Comparison of ENCODE assay signal across 21 cellular contexts in genomic region chr5:110094559-110094958, GRCh38.
"Had no signal": no experiment of that assay in that cellular context is flagged by ENCODE, and none has a peak within 500 bp of the region (broad histone marks: within the 10 kb centered on the region; RNA-seq: fewer than 3 reads in every experiment).

No MANE protein-coding gene starts in this region.

- DNase-seq: activated CD4-positive, alpha-beta T cell treated with anti-CD3 and anti-CD28 coated beads, Interleukin-2, amount 50 U/mL, for 1 hour; activated CD8-positive, alpha-beta T cell treated with anti-CD3 and anti-CD28 coated beads, Interleukin-2, amount 10 ng/mL, durations not matched to agents 7 days and 5 days; activated naive CD8-positive, alpha-beta T cell treated with anti-CD3 and anti-CD28 coated beads for 36 hours; activated T-cell treated with anti-CD3 and anti-CD28 coated beads, Interleukin-2, amount 50 U/mL, for 1 hour; colonic mucosa; dorsolateral prefrontal cortex; effector memory CD8-positive, alpha-beta T cell; esophagus squamous epithelium; heart left ventricle; islet precursor cell; left cardiac atrium; mesendoderm; naive B cell; spleen; stimulated activated CD4-positive, alpha-beta T cell treated with anti-CD3 and anti-CD28 coated beads, Interleukin-4, amount 100 ng/mL, for 1 hour; stimulated activated naive CD4-positive, alpha-beta T cell treated with Interleukin-2 at 50 U/mL for 16 hours; substantia nigra; thyroid gland had no signal

- H3K9me3 Mint-ChIP-seq: activated naive CD8-positive, alpha-beta T cell treated with anti-CD3 and anti-CD28 coated beads for 36 hours; activated T-helper 17 cell treated with anti-CD3 and anti-CD28 coated beads, Interleukin-2, amount 50 U/mL, for 72 hours; effector memory CD8-positive, alpha-beta T cell; naive B cell had no signal

- H3K4me3 Mint-ChIP-seq: activated CD8-positive, alpha-beta T cell treated with anti-CD3 and anti-CD28 coated beads, Interleukin-2, amount 10 ng/mL, durations not matched to agents 7 days and 5 days; activated naive CD8-positive, alpha-beta T cell treated with anti-CD3 and anti-CD28 coated beads for 36 hours; activated T-helper 17 cell treated with anti-CD3 and anti-CD28 coated beads, Interleukin-2, amount 50 U/mL, for 72 hours; effector memory CD8-positive, alpha-beta T cell; naive B cell had no signal

- H3K36me3 Mint-ChIP-seq: activated naive CD8-positive, alpha-beta T cell treated with anti-CD3 and anti-CD28 coated beads for 36 hours; naive B cell had no signal

- H3K27ac Mint-ChIP-seq: activated CD8-positive, alpha-beta T cell treated with anti-CD3 and anti-CD28 coated beads, Interleukin-2, amount 10 ng/mL, durations not matched to agents 7 days and 5 days; activated naive CD8-positive, alpha-beta T cell treated with anti-CD3 and anti-CD28 coated beads for 36 hours; activated T-helper 17 cell treated with anti-CD3 and anti-CD28 coated beads, Interleukin-2, amount 50 U/mL, for 72 hours; effector memory CD8-positive, alpha-beta T cell; naive B cell had no signal

- H3K4me1 Mint-ChIP-seq: activated T-helper 17 cell treated with anti-CD3 and anti-CD28 coated beads, Interleukin-2, amount 50 U/mL, for 72 hours; naive B cell had no signal

- H3K27me3 Mint-ChIP-seq: activated naive CD8-positive, alpha-beta T cell treated with anti-CD3 and anti-CD28 coated beads for 36 hours; activated T-helper 17 cell treated with anti-CD3 and anti-CD28 coated beads, Interleukin-2, amount 50 U/mL, for 72 hours; naive B cell had no signal

- ATAC-seq: activated CD4-positive, CD25-positive, alpha-beta regulatory T cell treated with anti-CD3 and anti-CD28 coated beads, Interleukin-2, amount 50 U/mL, for 24 hours; activated CD8-positive, alpha-beta T cell treated with anti-CD3 and anti-CD28 coated beads, Interleukin-2, amount 10 ng/mL, durations not matched to agents 7 days and 5 days; activated T-helper 17 cell treated with anti-CD3 and anti-CD28 coated beads, Interleukin-2, amount 50 U/mL, for 72 hours; effector memory CD8-positive, alpha-beta T cell; gastroesophageal sphincter; heart left ventricle; left cardiac atrium had no signal
